In the genomic region with DNA sequence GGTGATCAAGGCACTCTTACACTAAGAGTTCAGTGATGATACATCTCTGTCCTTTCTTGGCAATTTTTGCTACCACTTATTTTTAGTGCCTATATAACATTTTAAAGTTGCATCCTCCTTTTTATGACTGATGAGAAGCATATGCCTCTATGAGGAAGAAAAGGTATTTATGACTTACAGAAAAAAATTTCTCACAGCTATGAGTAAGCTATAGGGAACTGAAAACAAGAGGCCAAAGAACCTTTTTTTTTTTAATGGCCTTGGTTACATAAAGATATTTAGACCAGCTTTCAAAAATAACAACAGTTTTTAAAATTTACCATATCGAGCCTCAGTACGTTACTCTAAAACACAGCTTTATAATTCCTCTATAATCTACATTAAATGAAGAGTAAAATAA, we compare ENCODE assay signal across 1 cellular context.
TF ChIP-seq lines count a peak whose summit lies in the region.

No MANE protein-coding gene starts in this region.

TF ChIP-seq in GM12878, 131 proteins besides CTCF, POLR2A, EP300 and RAD21 (continued from another document):
- TF ChIP-seq, protein P1, sequence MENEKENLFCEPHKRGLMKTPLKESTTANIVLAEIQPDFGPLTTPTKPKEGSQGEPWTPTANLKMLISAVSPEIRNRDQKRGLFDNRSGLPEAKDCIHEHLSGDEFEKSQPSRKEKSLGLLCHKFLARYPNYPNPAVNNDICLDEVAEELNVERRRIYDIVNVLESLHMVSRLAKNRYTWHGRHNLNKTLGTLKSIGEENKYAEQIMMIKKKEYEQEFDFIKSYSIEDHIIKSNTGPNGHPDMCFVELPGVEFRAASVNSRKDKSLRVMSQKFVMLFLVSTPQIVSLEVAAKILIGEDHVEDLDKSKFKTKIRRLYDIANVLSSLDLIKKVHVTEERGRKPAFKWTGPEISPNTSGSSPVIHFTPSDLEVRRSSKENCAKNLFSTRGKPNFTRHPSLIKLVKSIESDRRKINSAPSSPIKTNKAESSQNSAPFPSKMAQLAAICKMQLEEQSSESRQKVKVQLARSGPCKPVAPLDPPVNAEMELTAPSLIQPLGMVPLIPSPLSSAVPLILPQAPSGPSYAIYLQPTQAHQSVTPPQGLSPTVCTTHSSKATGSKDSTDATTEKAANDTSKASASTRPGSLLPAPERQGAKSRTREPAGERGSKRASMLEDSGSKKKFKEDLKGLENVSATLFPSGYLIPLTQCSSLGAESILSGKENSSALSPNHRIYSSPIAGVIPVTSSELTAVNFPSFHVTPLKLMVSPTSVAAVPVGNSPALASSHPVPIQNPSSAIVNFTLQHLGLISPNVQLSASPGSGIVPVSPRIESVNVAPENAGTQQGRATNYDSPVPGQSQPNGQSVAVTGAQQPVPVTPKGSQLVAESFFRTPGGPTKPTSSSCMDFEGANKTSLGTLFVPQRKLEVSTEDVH (IDR thresholded peaks at IDR 0.05; ENCODE audit: low read depth, partially characterized antibody): no peak
- no peak for TF ChIP-seq CREB1 (IDR thresholded peaks at IDR 0.05; ENCODE audit: low read depth)
- TF ChIP-seq YBX1 (IDR thresholded peaks at IDR 0.05): no peak
- TF ChIP-seq, protein P2, sequence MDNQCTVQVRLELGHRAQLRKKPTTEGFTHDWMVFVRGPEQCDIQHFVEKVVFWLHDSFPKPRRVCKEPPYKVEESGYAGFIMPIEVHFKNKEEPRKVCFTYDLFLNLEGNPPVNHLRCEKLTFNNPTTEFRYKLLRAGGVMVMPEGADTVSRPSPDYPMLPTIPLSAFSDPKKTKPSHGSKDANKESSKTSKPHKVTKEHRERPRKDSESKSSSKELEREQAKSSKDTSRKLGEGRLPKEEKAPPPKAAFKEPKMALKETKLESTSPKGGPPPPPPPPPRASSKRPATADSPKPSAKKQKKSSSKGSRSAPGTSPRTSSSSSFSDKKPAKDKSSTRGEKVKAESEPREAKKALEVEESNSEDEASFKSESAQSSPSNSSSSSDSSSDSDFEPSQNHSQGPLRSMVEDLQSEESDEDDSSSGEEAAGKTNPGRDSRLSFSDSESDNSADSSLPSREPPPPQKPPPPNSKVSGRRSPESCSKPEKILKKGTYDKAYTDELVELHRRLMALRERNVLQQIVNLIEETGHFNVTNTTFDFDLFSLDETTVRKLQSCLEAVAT (IDR thresholded peaks at IDR 0.05): no peak
- TF ChIP-seq DPF2 (IDR thresholded peaks at IDR 0.05): peak; percentile 76
- peak; percentile 68; the same call in 1 of the 2 replicates for TF ChIP-seq JUND (IDR thresholded peaks at IDR 0.05; ENCODE audit: low read depth, low read length)
- TF ChIP-seq, protein P3, sequence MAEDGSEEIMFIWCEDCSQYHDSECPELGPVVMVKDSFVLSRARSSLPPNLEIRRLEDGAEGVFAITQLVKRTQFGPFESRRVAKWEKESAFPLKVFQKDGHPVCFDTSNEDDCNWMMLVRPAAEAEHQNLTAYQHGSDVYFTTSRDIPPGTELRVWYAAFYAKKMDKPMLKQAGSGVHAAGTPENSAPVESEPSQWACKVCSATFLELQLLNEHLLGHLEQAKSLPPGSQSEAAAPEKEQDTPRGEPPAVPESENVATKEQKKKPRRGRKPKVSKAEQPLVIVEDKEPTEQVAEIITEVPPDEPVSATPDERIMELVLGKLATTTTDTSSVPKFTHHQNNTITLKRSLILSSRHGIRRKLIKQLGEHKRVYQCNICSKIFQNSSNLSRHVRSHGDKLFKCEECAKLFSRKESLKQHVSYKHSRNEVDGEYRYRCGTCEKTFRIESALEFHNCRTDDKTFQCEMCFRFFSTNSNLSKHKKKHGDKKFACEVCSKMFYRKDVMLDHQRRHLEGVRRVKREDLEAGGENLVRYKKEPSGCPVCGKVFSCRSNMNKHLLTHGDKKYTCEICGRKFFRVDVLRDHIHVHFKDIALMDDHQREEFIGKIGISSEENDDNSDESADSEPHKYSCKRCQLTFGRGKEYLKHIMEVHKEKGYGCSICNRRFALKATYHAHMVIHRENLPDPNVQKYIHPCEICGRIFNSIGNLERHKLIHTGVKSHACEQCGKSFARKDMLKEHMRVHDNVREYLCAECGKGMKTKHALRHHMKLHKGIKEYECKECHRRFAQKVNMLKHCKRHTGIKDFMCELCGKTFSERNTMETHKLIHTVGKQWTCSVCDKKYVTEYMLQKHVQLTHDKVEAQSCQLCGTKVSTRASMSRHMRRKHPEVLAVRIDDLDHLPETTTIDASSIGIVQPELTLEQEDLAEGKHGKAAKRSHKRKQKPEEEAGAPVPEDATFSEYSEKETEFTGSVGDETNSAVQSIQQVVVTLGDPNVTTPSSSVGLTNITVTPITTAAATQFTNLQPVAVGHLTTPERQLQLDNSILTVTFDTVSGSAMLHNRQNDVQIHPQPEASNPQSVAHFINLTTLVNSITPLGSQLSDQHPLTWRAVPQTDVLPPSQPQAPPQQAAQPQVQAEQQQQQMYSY (CRISPR knock-in tag; IDR thresholded peaks at IDR 0.05): no peak
- TF ChIP-seq RUNX3 (IDR thresholded peaks at IDR 0.05; ENCODE audit: low read length): peak; percentile 61
- TF ChIP-seq ZBTB11 (CRISPR knock-in tag; IDR thresholded peaks at IDR 0.05): no peak
- TF ChIP-seq CHD2 (IDR thresholded peaks at IDR 0.05; ENCODE audit: borderline replicate concordance, low read depth, low read length): peak; percentile 42; the same call in 1 of the 2 replicates
- no peak for TF ChIP-seq HDAC6 (IDR thresholded peaks at IDR 0.05; ENCODE audit: unreplicated experiment)
- TF ChIP-seq RCOR1 (conservative IDR thresholded peaks at IDR 0.05; ENCODE audit: low read depth, low read length): 0 out of 2 replicates have a peak, but pooled peaks have one; percentile 77
- peak; percentile 63; the same call in 1 of the 2 replicates for TF ChIP-seq NBN (IDR thresholded peaks at IDR 0.05)
- TF ChIP-seq GATAD2B (conservative IDR thresholded peaks at IDR 0.05; ENCODE audit: low read depth): no peak
- TF ChIP-seq CHD4 (IDR thresholded peaks at IDR 0.05): no peak
- no peak for TF ChIP-seq PBX3 (IDR thresholded peaks at IDR 0.05; ENCODE audit: insufficient replicate concordance, low read depth, low read length)
